Comparison of ENCODE assay signal across 25 cellular contexts in genomic region chr12:115619061-115619460, GRCh38.
"Had no signal": no experiment of that assay in that cellular context is flagged by ENCODE, and none has a peak within 500 bp of the region (broad histone marks: within the 10 kb centered on the region; RNA-seq: fewer than 3 reads in every experiment).

No MANE protein-coding gene starts in this region.

- H2AFZ ChIP-seq: neural progenitor cell, parathyroid adenoma had no signal

- H3K36me3 ChIP-seq: neural progenitor cell, neutrophil, ovary, right lobe of liver, sigmoid colon, stomach, thoracic aorta, thyroid gland, tibial nerve, upper lobe of left lung, vagina had no signal

- DNase-seq: naive thymus-derived CD4-positive, alpha-beta T cell; natural killer cell; nucleus accumbens; ovary; psoas muscle; right cardiac atrium; right lobe of liver; sigmoid colon; small intestine; stimulated activated CD4-positive, alpha-beta T cell treated with anti-CD3 and anti-CD28 coated beads, Interleukin-15, amount 100 ng/mL, for 24 hours; stimulated activated CD4-positive, alpha-beta T cell treated with anti-CD3 and anti-CD28 coated beads, Interleukin-2, amount 100 ng/mL, for 24 hours; stimulated activated CD4-positive, alpha-beta T cell treated with anti-CD3 and anti-CD28 coated beads, Interleukin-2, amount 100 ng/mL, for 48 hours; stimulated activated CD4-positive, alpha-beta T cell treated with anti-CD3 and anti-CD28 coated beads, Interleukin-4, amount 100 ng/mL, for 24 hours; stimulated activated naive B cell treated with anti-CD40 and anti-IgM and Interleukin-4, amounts not matched to agents 10 μg/mL and 1 μg/mL and 100 μg/mL, for 72 hours; stimulated activated naive CD4-positive, alpha-beta T cell treated with Interleukin-2 at 50 U/mL for 16 hours; stomach; thyroid gland; trophoblast cell had no signal

- H3K79me2 ChIP-seq: parathyroid adenoma had no signal

- H3K4me2 ChIP-seq: neural progenitor cell had no signal

- H3K27me3 ChIP-seq: neural progenitor cell, ovary, right lobe of liver, thyroid gland, tibial nerve, upper lobe of left lung, vagina had no signal

- H3K4me1 ChIP-seq: parathyroid adenoma, psoas muscle, right lobe of liver, sigmoid colon, stomach, thyroid gland, tibial nerve, upper lobe of left lung, vagina had no signal

- H3K9me3 ChIP-seq: neutrophil, ovary, psoas muscle, right lobe of liver, sigmoid colon, stomach, thoracic aorta, thyroid gland, upper lobe of left lung, vagina had no signal

- H3K4me3 ChIP-seq: neural progenitor cell, ovary, psoas muscle, right lobe of liver, sigmoid colon, stomach, thoracic aorta, thyroid gland, tibial nerve, upper lobe of left lung, vagina had no signal

- H3K27ac ChIP-seq: neural progenitor cell, neutrophil, ovary, parathyroid adenoma, psoas muscle, right lobe of liver, sigmoid colon, stomach, thoracic aorta, thyroid gland, tibial nerve, upper lobe of left lung, vagina had no signal
